ENCODE assay signal across 8 cellular contexts in genomic region chr20:17281478-17281877, GRCh38. TPM values are rescaled to one million over a fixed set of nuclear protein-coding genes. Genes with fewer than 3 reads are reported as not detected.
DNase-seq lines count a peak whose midpoint lies in the region; ATAC-seq and TF ChIP-seq lines count a peak whose summit lies in the region.

No MANE protein-coding gene starts in this region.

- no peak overlapping the region for H3K4me2 ChIP-seq in OCI-LY3 (ENCODE audit: low read length)

- no peak overlapping the region for H2AFZ ChIP-seq in OCI-LY3 (ENCODE audit: low read depth, low read length)

- no peaks in the 10 kb centered on the region for H3K4me1 Mint-ChIP-seq in stimulated activated naive B cell treated with anti-CD40 and anti-IgM and Interleukin-4, amounts not matched to agents 10 μg/mL and 1 μg/mL and 100 μg/mL, for 72 hours

- H3K27me3 Mint-ChIP-seq in stimulated activated naive B cell treated with anti-CD40 and anti-IgM and Interleukin-4, amounts not matched to agents 10 μg/mL and 1 μg/mL and 100 μg/mL, for 72 hours, result no peaks in the 10 kb centered on the region

- H3K27ac Mint-ChIP-seq in stimulated activated naive B cell treated with anti-CD40 and anti-IgM and Interleukin-4, amounts not matched to agents 10 μg/mL and 1 μg/mL and 100 μg/mL, for 72 hours, result no peak overlapping the region

- TF ChIP-seq CTCF in BJ (IDR thresholded peaks at IDR 0.05; ENCODE audit: insufficient read depth, low read depth, low read length) (peak; percentile 45), GM12874 (IDR thresholded peaks at IDR 0.05; ENCODE audit: insufficient read depth, low read depth, low read length) (peak; percentile 45), OCI-LY3 (IDR thresholded peaks at IDR 0.05; ENCODE audit: low read depth, low read length) (peak; percentile 81)

- H4K20me1 ChIP-seq in OCI-LY3 (ENCODE audit: insufficient read depth, low read length), result no peaks in the 10 kb centered on the region

- POLR2A ChIA-PET in BJ (lab: Charles Lee), result no interaction called here

- CTCF ChIA-PET in BJ (lab: Yijun Ruan, JAX), result interaction anchor here (0.7 to 4.3 kb wide), 8 partner anchors 10 to 482 kb away, joined by 3 to 35 read pairs (median 4); no protein-coding TSS in a partner anchor

- no peaks in the 10 kb centered on the region for H3K36me3 Mint-ChIP-seq in stimulated activated naive B cell treated with anti-CD40 and anti-IgM and Interleukin-4, amounts not matched to agents 10 μg/mL and 1 μg/mL and 100 μg/mL, for 72 hours

- no peaks in the 10 kb centered on the region for H3K4me1 ChIP-seq in OCI-LY3 (ENCODE audit: low read length)

- H3K9me3 Mint-ChIP-seq in stimulated activated naive B cell treated with anti-CD40 and anti-IgM and Interleukin-4, amounts not matched to agents 10 μg/mL and 1 μg/mL and 100 μg/mL, for 72 hours, result peaks cover 4 to 7% of the 10 kb centered on the region in 2 donors

- no peaks in the 10 kb centered on the region for H3K9me3 ChIP-seq in OCI-LY3 (ENCODE audit: insufficient read depth, low read length)

- no peak overlapping the region for H3K4me3 ChIP-seq in BJ (ENCODE audit: low read depth, low read length)
- H3K4me3 ChIP-seq in OCI-LY3 (ENCODE audit: low read length), result no peak overlapping the region

- DNase-seq in BJ (ENCODE audit: low read depth), result no peak
- peak; percentile 58 for DNase-seq in iPS DF 4.7 (ENCODE audit: extremely low read depth, low spot score)
- DNase-seq in activated CD8-positive, alpha-beta memory T cell treated with anti-CD3 and anti-CD28 coated beads, Interleukin-2, amount 50 U/mL, for 4 hours, result no peak
- no peak for DNase-seq in stimulated activated naive B cell treated with anti-CD40 and anti-IgM and Interleukin-4, amounts not matched to agents 10 μg/mL and 1 μg/mL and 100 μg/mL, for 72 hours

- no peak overlapping the region for H3K9ac ChIP-seq in OCI-LY3 (ENCODE audit: low read length)

- no peak overlapping the region for H3K27ac ChIP-seq in OCI-LY3 (ENCODE audit: low read length)

- H3K79me2 ChIP-seq in OCI-LY3 (ENCODE audit: low read length), result no peaks in the 10 kb centered on the region

- ATAC-seq in HG03095 (IDR thresholded peaks at IDR 0.05; ENCODE audit: unreplicated experiment) (no peak), HG03378 (IDR thresholded peaks at IDR 0.05; ENCODE audit: unreplicated experiment) (no peak)
- ATAC-seq in stimulated activated naive B cell treated with anti-CD40 and anti-IgM and Interleukin-4, amounts not matched to agents 10 μg/mL and 1 μg/mL and 100 μg/mL, for 72 hours (replicated peaks), result no peak

- H3K36me3 ChIP-seq in BJ (ENCODE audit: control insufficient read depth, insufficient read depth, low read length) (no peaks in the 10 kb centered on the region), OCI-LY3 (replicated peaks; ENCODE audit: low read depth, low read length) (no peaks in the 10 kb centered on the region)

- no peak overlapping the region for H3K4me3 Mint-ChIP-seq in stimulated activated naive B cell treated with anti-CD40 and anti-IgM and Interleukin-4, amounts not matched to agents 10 μg/mL and 1 μg/mL and 100 μg/mL, for 72 hours

- H3K27me3 ChIP-seq in BJ (ENCODE audit: control insufficient read depth, insufficient read depth, low read length) (no peaks in the 10 kb centered on the region), OCI-LY3 (ENCODE audit: low read depth, low read length) (peaks cover 25% of the 10 kb centered on the region)

RNA-seq across cellular contexts. Expression of gene PCSK2, which starts 54.6 kb away (rescaled TPM):
- not detected in 2 replicates for polyA plus RNA-seq in BJ (2011; rRNA removed)
- polyA minus RNA-seq in BJ (2011; rRNA and poly(A)+ RNA removed), result not detected in 2 replicates
